In the genomic region with DNA sequence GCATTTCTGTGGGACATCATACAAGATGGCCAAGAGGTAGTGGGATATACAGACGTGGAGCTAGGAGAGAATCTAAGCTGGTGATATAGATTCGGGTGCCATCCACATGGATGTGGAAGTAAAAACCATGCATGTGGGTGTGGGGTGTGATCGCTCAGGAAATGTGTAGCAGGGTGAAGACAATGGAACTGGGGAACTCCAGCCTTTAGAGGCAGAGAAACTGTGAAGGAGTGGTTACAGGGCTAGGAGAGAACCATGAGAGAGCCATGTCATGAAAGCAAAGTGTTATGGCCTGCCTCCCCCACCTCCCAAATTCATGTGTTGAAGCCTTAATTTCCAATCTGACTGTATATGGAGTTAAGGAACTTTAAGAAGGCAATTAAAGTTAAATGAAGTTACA, we compare ENCODE assay signal across 25 cellular contexts. TPM values are rescaled to one million over a fixed set of nuclear protein-coding genes. Genes with fewer than 3 reads are reported as not detected.
DNase-seq lines count a peak whose midpoint lies in the region; ATAC-seq and FAIRE-seq lines count a peak whose summit lies in the region.
"Had no signal": no experiment of that assay in that cellular context is flagged by ENCODE, and none has a peak within 500 bp of the region (broad histone marks: within the 10 kb centered on the region; RNA-seq: fewer than 3 reads in every experiment).

No MANE protein-coding gene starts in this region.

- H3K36me3 ChIP-seq in small intestine (ENCODE audit: control insufficient read depth in 2 of 2, insufficient read depth in 2 of 2, low read length in 2 of 2), result no peaks in the 10 kb centered on the region
- H3K36me3 ChIP-seq: Peyer's patch had no signal

- no peak overlapping the region for H3K4me3 ChIP-seq in small intestine (ENCODE audit: low read depth in 1 of 2, low read length in 2 of 2)
- H3K4me3 ChIP-seq: GM23248, Peyer's patch had no signal

- peak; percentile 55 for ATAC-seq in activated CD4-positive, alpha-beta T cell treated with anti-CD3 and anti-CD28 coated beads for 36 hours
- ATAC-seq in natural killer cell treated with Interleukin-12 subunit alpha and Interleukin-12 subunit beta and Interleukin-15 and Interleukin-18, amount 100 ng/mL, for 72 hours, result peak; percentile 49 to 64
- ATAC-seq in left colon, result no peak

- no peak for FAIRE-seq in small intestine (lab: Jason Lieb, UNC)
- FAIRE-seq: A204.1 had no signal

- no peak overlapping the region for H3K27ac ChIP-seq in small intestine (ENCODE audit: low read depth in 1 of 2, low read length in 1 of 2)
- H3K27ac ChIP-seq: GM23248, KMS-11, Peyer's patch had no signal

- POLR2A ChIA-PET in activated CD4-positive, alpha-beta T cell treated with anti-CD3 and anti-CD28 coated beads for 36 hours (lab: Charles Lee), result interaction anchor here (0.6 kb wide), 1 partner anchor 109 kb away, joined by 4 read pairs; no protein-coding TSS in a partner anchor

- H3K4me1 Mint-ChIP-seq in activated CD4-positive, alpha-beta T cell treated with anti-CD3 and anti-CD28 coated beads for 36 hours, result peaks cover 33% of the 10 kb centered on the region
- H3K4me1 Mint-ChIP-seq in natural killer cell treated with Interleukin-12 subunit alpha and Interleukin-12 subunit beta and Interleukin-15 and Interleukin-18, amount 100 ng/mL, for 72 hours (ENCODE audit: low read depth in 2 of 2), result peaks cover 30 to 32% of the 10 kb centered on the region in 2 donors

- H3K9me3 Mint-ChIP-seq in activated CD4-positive, alpha-beta T cell treated with anti-CD3 and anti-CD28 coated beads for 36 hours (ENCODE audit: low read depth), result peaks cover 6% of the 10 kb centered on the region
- no peaks in the 10 kb centered on the region for H3K9me3 Mint-ChIP-seq in natural killer cell treated with Interleukin-12 subunit alpha and Interleukin-12 subunit beta and Interleukin-15 and Interleukin-18, amount 100 ng/mL, for 72 hours

- H3K27me3 ChIP-seq in small intestine (ENCODE audit: control insufficient read depth in 2 of 2, insufficient read depth in 2 of 2, low read length in 2 of 2), result no peaks in the 10 kb centered on the region
- H3K27me3 ChIP-seq: Peyer's patch had no signal

- no peak for DNase-seq in activated CD4-positive, alpha-beta T cell treated with anti-CD3 and anti-CD28 coated beads for 36 hours
- DNase-seq in activated CD4-positive, alpha-beta T cell treated with anti-CD3 and anti-CD28 coated beads, Interleukin-2, amount 50 U/mL, for 1 hour, result no peak
- peak; percentile 14 for DNase-seq in stimulated activated CD4-positive, alpha-beta T cell treated with anti-CD3 and anti-CD28 coated beads, Interleukin-15, amount 100 ng/mL, for 24 hours
- DNase-seq in stimulated activated CD4-positive, alpha-beta T cell treated with anti-CD3 and anti-CD28 coated beads, Interleukin-12 subunit alpha, Interleukin-12 subunit beta, amount 100 ng/mL, for 4 hours, result no peak
- no peak for DNase-seq in natural killer cell treated with Interleukin-12 subunit alpha and Interleukin-12 subunit beta and Interleukin-15 and Interleukin-18, amount 100 ng/mL, for 72 hours (ENCODE audit: low spot score)
- DNase-seq in left colon (no peak), small intestine (no peak), GM19240 (ENCODE audit: insufficient read length, low spot score) (no peak)
- DNase-seq: CD4-positive, alpha-beta memory T cell; DMS153; GDM1; GM23248; HCEC 1CT; MV-4-11; NCI-H187; NCI-H2107; NCI-H510A; NCI-H748 treated with DMSO at 0.1 percent for 48 hours; NK-92 treated with Interleukin-12 subunit alpha and Interleukin-12 subunit beta, amount 100 ng/mL, for 24 hours; Peyer's patch had no signal

- peak overlapping the region; percentile 49 for H3K27ac Mint-ChIP-seq in activated CD4-positive, alpha-beta T cell treated with anti-CD3 and anti-CD28 coated beads for 36 hours
- H3K27ac Mint-ChIP-seq in natural killer cell treated with Interleukin-12 subunit alpha and Interleukin-12 subunit beta and Interleukin-15 and Interleukin-18, amount 100 ng/mL, for 72 hours, result peak overlapping the region; percentile 23 to 36
- H3K27ac Mint-ChIP-seq: CD4-positive, alpha-beta memory T cell had no signal

- 87 to 93% (median 89%) methylated on average over 3 of the region's 3 CpGs for WGBS in small intestine, 3 donors

- H3K27me3 Mint-ChIP-seq in activated CD4-positive, alpha-beta T cell treated with anti-CD3 and anti-CD28 coated beads for 36 hours, result no peaks in the 10 kb centered on the region
- peaks cover 0 to under 1% of the 10 kb centered on the region in 2 donors for H3K27me3 Mint-ChIP-seq in natural killer cell treated with Interleukin-12 subunit alpha and Interleukin-12 subunit beta and Interleukin-15 and Interleukin-18, amount 100 ng/mL, for 72 hours

- no peak overlapping the region for H3K4me3 Mint-ChIP-seq in activated CD4-positive, alpha-beta T cell treated with anti-CD3 and anti-CD28 coated beads for 36 hours
- H3K4me3 Mint-ChIP-seq in natural killer cell treated with Interleukin-12 subunit alpha and Interleukin-12 subunit beta and Interleukin-15 and Interleukin-18, amount 100 ng/mL, for 72 hours, result peak overlapping the region; percentile 41
- H3K4me3 Mint-ChIP-seq: CD4-positive, alpha-beta memory T cell had no signal

- no peaks in the 10 kb centered on the region for H3K4me1 ChIP-seq in small intestine (ENCODE audit: control insufficient read depth in 2 of 2, insufficient read depth in 1 of 2, low read depth in 1 of 2, low read length in 1 of 2)
- H3K4me1 ChIP-seq: Peyer's patch had no signal

- H3K9me3 ChIP-seq in small intestine (ENCODE audit: control insufficient read depth, low read depth), result no peaks in the 10 kb centered on the region
- H3K9me3 ChIP-seq: Peyer's patch had no signal

- intact Hi-C loops in activated CD4-positive, alpha-beta T cell treated with anti-CD3 and anti-CD28 coated beads for 36 hours (cut with DNase I, micrococcal nuclease), result no loop called here
- intact Hi-C loops in left colon (cut with DNase I, micrococcal nuclease), result no loop called here

- CTCF ChIA-PET in activated CD4-positive, alpha-beta T cell treated with anti-CD3 and anti-CD28 coated beads for 36 hours (lab: Charles Lee), result interaction anchor here (0.8 to 2.4 kb wide), 3 partner anchors 10 to 33 kb away, joined by 3 to 14 read pairs (median 5); no protein-coding TSS in a partner anchor

- H3K36me3 Mint-ChIP-seq in activated CD4-positive, alpha-beta T cell treated with anti-CD3 and anti-CD28 coated beads for 36 hours (ENCODE audit: low read depth), result peaks cover 6% of the 10 kb centered on the region
- no peaks in the 10 kb centered on the region for H3K36me3 Mint-ChIP-seq in natural killer cell treated with Interleukin-12 subunit alpha and Interleukin-12 subunit beta and Interleukin-15 and Interleukin-18, amount 100 ng/mL, for 72 hours
- H3K36me3 Mint-ChIP-seq: CD4-positive, alpha-beta memory T cell had no signal

RNA-seq across cellular contexts. Expression of a gene that starts 42.9 kb away (rescaled TPM):
- 100 to 1,000 TPM; 121 to 127 TPM for total RNA-seq in activated CD4-positive, alpha-beta T cell treated with anti-CD3 and anti-CD28 coated beads for 36 hours
- 10 to 100 TPM; 13.7 to 54.8 TPM for total RNA-seq in natural killer cell treated with Interleukin-12 subunit alpha and Interleukin-12 subunit beta and Interleukin-15 and Interleukin-18, amount 100 ng/mL, for 72 hours
- total RNA-seq in left colon, result under 1 TPM in 1 of 2 donors, not detected in 1; 0.39 TPM
- under 1 TPM in 1 of 3 donors, not detected in 2; 0.57 TPM for polyA plus RNA-seq in small intestine
- total RNA-seq: Daoy, GM23248, HT-29 had no signal
- polyA plus RNA-seq: BJ, GM23248 had no signal

Comparison
In these comparisons a context has a peak if more than half of its experiments do, and no peak if none do; other contexts are left out.
1. RNA of a gene that starts 42.9 kb away (total RNA-seq): 121 to 127 TPM in activated CD4-positive, alpha-beta T cell treated with anti-CD3 and anti-CD28 coated beads for 36 hours and 13.7 to 54.8 TPM in natural killer cell treated with Interleukin-12 subunit alpha and Interleukin-12 subunit beta and Interleukin-15 and Interleukin-18, amount 100 ng/mL, for 72 hours; 0.39 TPM in left colon; every median in the first group is over 10 times any median in the second.